20 cellular contexts compared by ENCODE assay signal in the genomic region with DNA sequence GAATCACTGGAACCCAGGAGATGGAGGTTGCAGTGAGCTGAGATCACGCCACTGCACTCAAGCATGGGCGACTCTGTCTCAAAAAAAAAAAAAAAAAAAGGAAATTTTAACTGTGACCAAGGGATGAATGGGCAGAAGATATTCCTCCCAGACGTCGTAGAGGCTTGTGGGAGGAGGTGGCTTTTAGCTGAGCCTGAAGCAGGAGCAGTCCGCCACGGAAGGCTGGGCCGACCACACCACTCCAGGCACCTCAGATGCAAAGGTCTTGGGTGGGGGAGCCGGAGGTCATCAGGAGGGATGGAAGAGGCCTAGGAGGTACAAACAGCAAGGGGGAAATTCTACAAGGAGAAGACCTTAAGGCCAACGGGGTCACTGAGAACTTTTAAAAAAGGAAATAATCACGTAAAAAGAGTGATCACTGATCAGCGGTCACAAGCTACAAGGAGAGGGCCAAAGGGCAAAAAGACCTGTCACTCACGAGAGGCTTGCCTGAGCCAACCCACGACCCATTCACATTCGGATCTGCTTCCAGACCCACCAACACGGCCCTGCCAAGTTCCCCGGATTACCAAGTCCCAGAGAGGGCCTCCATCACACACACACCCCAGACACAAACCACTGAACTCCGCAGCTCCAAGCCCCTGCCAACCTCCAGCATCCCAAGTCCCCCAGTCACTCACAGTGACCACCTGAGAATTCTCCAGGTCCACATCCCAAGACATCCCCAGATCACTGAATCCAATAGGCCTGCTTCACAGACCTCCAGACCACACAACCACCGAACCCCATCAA.
"Had no signal": no experiment of that assay in that cellular context is flagged by ENCODE, and none has a peak within 500 bp of the region (broad histone marks: within the 10 kb centered on the region; RNA-seq: fewer than 3 reads in every experiment).

No MANE protein-coding gene starts in this region.

- H3K27me3 Mint-ChIP-seq: naive thymus-derived CD8-positive, alpha-beta T cell had no signal

- ATAC-seq: esophagus mucosa; gastrocnemius medialis; heart right ventricle; naive thymus-derived CD8-positive, alpha-beta T cell had no signal

- H3K36me3 ChIP-seq: colonic mucosa had no signal

- H3K27me3 ChIP-seq: colonic mucosa, gastrocnemius medialis, heart right ventricle, sigmoid colon, stomach, transverse colon had no signal

- H3K27ac ChIP-seq: colonic mucosa, gastrocnemius medialis, heart right ventricle, sigmoid colon, skin epidermis, stomach, thoracic aorta, transverse colon had no signal

- H3K4me3 ChIP-seq: colonic mucosa, gastrocnemius medialis, heart right ventricle, lung, sigmoid colon, skin epidermis, stomach, thoracic aorta, transverse colon had no signal

- DNase-seq: caudate nucleus; colonic mucosa; dermis blood vessel endothelial cell; effector CD4-positive, alpha-beta T cell; gastrocnemius medialis; heart right ventricle; hypothalamus; kidney glomerular epithelial cell; mesenchymal stem cell; naive thymus-derived CD8-positive, alpha-beta T cell; sigmoid colon; stimulated activated CD4-positive, alpha-beta T cell treated with anti-CD3 and anti-CD28 coated beads, Interleukin-12 subunit alpha, Interleukin-12 subunit beta, amount 100 ng/mL, for 4 hours; stimulated activated naive CD4-positive, alpha-beta T cell; stomach; substantia nigra; transverse colon had no signal
